Comparison of ENCODE assay signal across 26 cellular contexts in genomic region chr19:13639342-13639929, GRCh38.
"Had no signal": no experiment of that assay in that cellular context is flagged by ENCODE, and none has a peak within 500 bp of the region (broad histone marks: within the 10 kb centered on the region; RNA-seq: fewer than 3 reads in every experiment).

No MANE protein-coding gene starts in this region.

- H3K27ac Mint-ChIP-seq: mesothelial cell of epicardium; natural killer cell; nephron progenitor cell; neural progenitor cell; stimulated activated naive CD8-positive, alpha-beta T cell treated with anti-CD3 and anti-CD28 coated beads, Interleukin-15, Interleukin-2, amounts not matched to agents 100 ng/mL and 50 ng/mL, for 24 hours had no signal

- H3K9me3 Mint-ChIP-seq: natural killer cell; stimulated activated naive CD8-positive, alpha-beta T cell treated with anti-CD3 and anti-CD28 coated beads, Interleukin-15, Interleukin-2, amounts not matched to agents 100 ng/mL and 50 ng/mL, for 24 hours had no signal

- H3K4me3 Mint-ChIP-seq: mesothelial cell of epicardium; natural killer cell; nephron progenitor cell; neural progenitor cell; stimulated activated naive CD8-positive, alpha-beta T cell treated with anti-CD3 and anti-CD28 coated beads, Interleukin-15, Interleukin-2, amounts not matched to agents 100 ng/mL and 50 ng/mL, for 24 hours had no signal

- ATAC-seq: natural killer cell, psoas muscle, sciatic nerve, upper lobe of right lung had no signal

- H3K27ac ChIP-seq: left ventricle myocardium inferior, neural progenitor cell, neutrophil, parathyroid adenoma, psoas muscle, skin epidermis, suprapubic skin, thoracic aorta, tibial artery, upper lobe of right lung had no signal

- H3K4me1 ChIP-seq: left ventricle myocardium inferior, neural progenitor cell, parathyroid adenoma, psoas muscle, suprapubic skin, tibial artery, upper lobe of right lung had no signal

- FAIRE-seq: urothelium cell line had no signal

- H3K4me3 ChIP-seq: left ventricle myocardium inferior, lung, neural progenitor cell, psoas muscle, skin epidermis, suprapubic skin, thoracic aorta, tibial artery, upper lobe of right lung had no signal

- H3K4me1 Mint-ChIP-seq: mesothelial cell of epicardium, natural killer cell, neural progenitor cell had no signal

- DNase-seq: islet precursor cell; left ventricle myocardium inferior; mesendoderm; naive B cell; natural killer cell; nephron progenitor cell; occipital lobe; psoas muscle; stimulated activated CD4-positive, alpha-beta T cell treated with anti-CD3 and anti-CD28 coated beads, Interleukin-12 subunit alpha, Interleukin-12 subunit beta, amount 100 ng/mL, for 4 hours; stimulated activated CD4-positive, alpha-beta T cell treated with anti-CD3 and anti-CD28 coated beads, Interleukin-15, amount 100 ng/mL, for 24 hours; stimulated activated CD4-positive, alpha-beta T cell treated with anti-CD3 and anti-CD28 coated beads, Interleukin-2, amount 100 ng/mL, for 24 hours; stimulated activated CD4-positive, alpha-beta T cell treated with anti-CD3 and anti-CD28 coated beads, Interleukin-4, amount 100 ng/mL, for 1 hour; stimulated activated naive CD4-positive, alpha-beta T cell; tibial artery; upper lobe of right lung had no signal

- H3K27me3 ChIP-seq: neural progenitor cell, neutrophil, upper lobe of right lung had no signal

- H3K36me3 Mint-ChIP-seq: mesothelial cell of epicardium, natural killer cell had no signal

- H3K9me3 ChIP-seq: neutrophil, suprapubic skin, thoracic aorta, upper lobe of right lung had no signal

- H3K36me3 ChIP-seq: left ventricle myocardium inferior, neural progenitor cell, neutrophil, suprapubic skin, thoracic aorta, tibial artery, upper lobe of right lung had no signal
